ENCODE assay signal across 2 cellular contexts in the genomic region with DNA sequence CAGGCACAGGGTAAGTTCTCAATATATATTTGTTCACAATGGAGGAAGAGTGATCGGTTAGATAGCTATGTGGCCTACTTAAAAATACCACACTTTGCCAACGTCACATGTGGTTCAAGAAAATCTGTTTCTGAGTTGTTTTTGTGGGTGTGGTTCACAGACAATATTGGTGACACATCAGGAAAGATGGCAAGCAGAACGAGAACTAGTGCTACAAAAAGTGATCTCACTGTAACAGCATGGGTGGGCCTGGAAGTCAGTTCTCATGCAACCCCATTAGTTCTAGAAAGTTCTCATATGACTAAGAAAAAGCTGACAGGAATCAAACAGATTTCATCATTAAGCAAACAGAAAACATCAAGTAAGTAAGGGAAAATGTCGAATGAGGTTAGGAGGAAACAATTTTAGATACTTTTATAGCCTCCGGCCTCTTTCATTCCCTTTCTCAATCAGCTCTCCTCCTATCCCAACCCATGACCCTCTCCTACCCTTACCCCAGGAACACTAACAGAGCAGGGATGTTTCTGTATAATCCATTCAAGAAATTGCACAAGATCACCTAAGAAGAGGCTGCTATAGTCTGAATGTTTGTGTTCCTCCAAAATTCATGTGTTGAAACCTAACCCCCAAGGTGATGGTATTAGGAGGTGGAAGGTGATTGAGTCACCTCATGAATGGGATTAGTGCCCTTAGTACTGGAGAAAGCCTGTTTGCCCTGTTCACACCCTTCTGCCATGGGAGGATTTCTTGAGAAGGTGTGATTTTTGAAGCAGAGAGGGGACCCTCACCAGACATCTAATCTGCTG.
TF ChIP-seq lines count a peak whose summit lies in the region.

No MANE protein-coding gene starts in this region.

TF ChIP-seq in HEK293, 187 proteins besides CTCF, POLR2A, EP300 and RAD21 (continued from another document):
- TF ChIP-seq ZNF398 (tag by site-specific recombination; IDR thresholded peaks at IDR 0.05) (peak; percentile 16; the same call in 1 of the 2 replicates), MZF1 (tag by site-specific recombination; IDR thresholded peaks at IDR 0.05; ENCODE audit: borderline replicate concordance) (no peak), ZNF184 (tag by site-specific recombination; IDR thresholded peaks at IDR 0.05) (no peak), ZNF391 (tag by site-specific recombination; IDR thresholded peaks at IDR 0.05; ENCODE audit: borderline replicate concordance, low read depth) (no peak), ZNF394 (tag by site-specific recombination; IDR thresholded peaks at IDR 0.05; ENCODE audit: borderline replicate concordance) (no peak), YY2 (tag by site-specific recombination; IDR thresholded peaks at IDR 0.05) (peak; percentile 30; the same call in 1 of the 2 replicates), ZNF518A (tag by site-specific recombination; conservative IDR thresholded peaks at IDR 0.05; ENCODE audit: low read depth) (0 out of 2 replicates have a peak, but pooled peaks have one; percentile 19)
- TF ChIP-seq, protein P1, sequence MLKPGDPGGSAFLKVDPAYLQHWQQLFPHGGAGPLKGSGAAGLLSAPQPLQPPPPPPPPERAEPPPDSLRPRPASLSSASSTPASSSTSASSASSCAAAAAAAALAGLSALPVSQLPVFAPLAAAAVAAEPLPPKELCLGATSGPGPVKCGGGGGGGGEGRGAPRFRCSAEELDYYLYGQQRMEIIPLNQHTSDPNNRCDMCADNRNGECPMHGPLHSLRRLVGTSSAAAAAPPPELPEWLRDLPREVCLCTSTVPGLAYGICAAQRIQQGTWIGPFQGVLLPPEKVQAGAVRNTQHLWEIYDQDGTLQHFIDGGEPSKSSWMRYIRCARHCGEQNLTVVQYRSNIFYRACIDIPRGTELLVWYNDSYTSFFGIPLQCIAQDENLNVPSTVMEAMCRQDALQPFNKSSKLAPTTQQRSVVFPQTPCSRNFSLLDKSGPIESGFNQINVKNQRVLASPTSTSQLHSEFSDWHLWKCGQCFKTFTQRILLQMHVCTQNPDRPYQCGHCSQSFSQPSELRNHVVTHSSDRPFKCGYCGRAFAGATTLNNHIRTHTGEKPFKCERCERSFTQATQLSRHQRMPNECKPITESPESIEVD (tag by site-specific recombination; IDR thresholded peaks at IDR 0.05) = peak; percentile 57; the same call in 1 of the 2 replicates
- TF ChIP-seq, protein P2, sequence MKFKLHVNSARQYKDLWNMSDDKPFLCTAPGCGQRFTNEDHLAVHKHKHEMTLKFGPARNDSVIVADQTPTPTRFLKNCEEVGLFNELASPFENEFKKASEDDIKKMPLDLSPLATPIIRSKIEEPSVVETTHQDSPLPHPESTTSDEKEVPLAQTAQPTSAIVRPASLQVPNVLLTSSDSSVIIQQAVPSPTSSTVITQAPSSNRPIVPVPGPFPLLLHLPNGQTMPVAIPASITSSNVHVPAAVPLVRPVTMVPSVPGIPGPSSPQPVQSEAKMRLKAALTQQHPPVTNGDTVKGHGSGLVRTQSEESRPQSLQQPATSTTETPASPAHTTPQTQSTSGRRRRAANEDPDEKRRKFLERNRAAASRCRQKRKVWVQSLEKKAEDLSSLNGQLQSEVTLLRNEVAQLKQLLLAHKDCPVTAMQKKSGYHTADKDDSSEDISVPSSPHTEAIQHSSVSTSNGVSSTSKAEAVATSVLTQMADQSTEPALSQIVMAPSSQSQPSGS (tag by site-specific recombination; IDR thresholded peaks at IDR 0.05; ENCODE audit: low read depth) = 0 out of 2 replicates have a peak, but pooled peaks have one; percentile 12

TF ChIP-seq in WTC11, 78 proteins besides CTCF, POLR2A, EP300 and RAD21 (continued from another document):
- TF ChIP-seq ATF3 (CRISPR knock-in tag; conservative IDR thresholded peaks at IDR 0.05) (no peak), ELF4 (CRISPR knock-in tag; IDR thresholded peaks at IDR 0.05; ENCODE audit: low read depth) (no peak)
TF ChIP-seq in WTC11: peak in this region for 0.
